1 cellular context compared by ENCODE assay signal in the genomic region with DNA sequence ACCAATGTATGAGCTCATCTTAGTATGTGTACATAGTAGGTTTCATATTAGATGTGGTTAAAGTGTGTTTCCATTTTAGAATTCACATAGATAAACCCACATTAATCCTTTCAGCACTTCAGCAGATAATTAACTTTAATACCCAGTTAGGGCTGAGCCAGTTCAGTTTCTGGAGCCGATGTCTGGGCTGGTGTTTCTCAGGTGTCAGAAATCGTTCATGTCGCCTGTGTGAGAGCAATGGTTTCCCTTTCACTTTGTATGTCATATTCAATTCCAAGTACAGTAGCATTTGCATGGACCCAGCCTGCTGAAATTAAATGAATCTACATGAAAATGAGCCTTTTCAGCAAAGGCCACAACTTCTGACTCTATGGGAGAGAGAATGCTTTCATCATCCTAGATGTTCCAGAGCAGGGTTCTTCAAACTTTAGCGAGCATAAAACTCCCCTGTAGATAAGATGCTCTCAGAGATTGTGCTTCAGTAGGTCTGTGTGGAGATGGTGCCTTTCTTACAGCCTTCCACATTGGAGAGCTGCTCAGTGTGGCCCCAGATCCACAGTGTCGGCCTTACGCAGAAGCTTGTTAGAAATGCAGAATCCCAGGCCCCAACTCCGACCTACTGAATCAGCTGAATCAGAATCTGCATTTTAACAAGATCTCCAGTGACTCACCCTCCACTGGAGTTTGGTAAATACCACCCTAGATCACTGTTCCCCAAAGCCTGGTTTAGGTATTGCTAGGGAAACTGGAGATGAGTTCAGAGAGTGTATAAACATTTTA.
TF ChIP-seq lines count a peak whose summit lies in the region.

No MANE protein-coding gene starts in this region.

TF ChIP-seq in WTC11, 78 proteins besides CTCF, POLR2A, EP300 and RAD21 (continued from another document):
- TF ChIP-seq, protein P1, sequence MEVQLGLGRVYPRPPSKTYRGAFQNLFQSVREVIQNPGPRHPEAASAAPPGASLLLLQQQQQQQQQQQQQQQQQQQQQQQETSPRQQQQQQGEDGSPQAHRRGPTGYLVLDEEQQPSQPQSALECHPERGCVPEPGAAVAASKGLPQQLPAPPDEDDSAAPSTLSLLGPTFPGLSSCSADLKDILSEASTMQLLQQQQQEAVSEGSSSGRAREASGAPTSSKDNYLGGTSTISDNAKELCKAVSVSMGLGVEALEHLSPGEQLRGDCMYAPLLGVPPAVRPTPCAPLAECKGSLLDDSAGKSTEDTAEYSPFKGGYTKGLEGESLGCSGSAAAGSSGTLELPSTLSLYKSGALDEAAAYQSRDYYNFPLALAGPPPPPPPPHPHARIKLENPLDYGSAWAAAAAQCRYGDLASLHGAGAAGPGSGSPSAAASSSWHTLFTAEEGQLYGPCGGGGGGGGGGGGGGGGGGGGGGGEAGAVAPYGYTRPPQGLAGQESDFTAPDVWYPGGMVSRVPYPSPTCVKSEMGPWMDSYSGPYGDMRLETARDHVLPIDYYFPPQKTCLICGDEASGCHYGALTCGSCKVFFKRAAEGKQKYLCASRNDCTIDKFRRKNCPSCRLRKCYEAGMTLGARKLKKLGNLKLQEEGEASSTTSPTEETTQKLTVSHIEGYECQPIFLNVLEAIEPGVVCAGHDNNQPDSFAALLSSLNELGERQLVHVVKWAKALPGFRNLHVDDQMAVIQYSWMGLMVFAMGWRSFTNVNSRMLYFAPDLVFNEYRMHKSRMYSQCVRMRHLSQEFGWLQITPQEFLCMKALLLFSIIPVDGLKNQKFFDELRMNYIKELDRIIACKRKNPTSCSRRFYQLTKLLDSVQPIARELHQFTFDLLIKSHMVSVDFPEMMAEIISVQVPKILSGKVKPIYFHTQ (CRISPR knock-in tag; IDR thresholded peaks at IDR 0.05), result no peak
- TF ChIP-seq, protein P2, sequence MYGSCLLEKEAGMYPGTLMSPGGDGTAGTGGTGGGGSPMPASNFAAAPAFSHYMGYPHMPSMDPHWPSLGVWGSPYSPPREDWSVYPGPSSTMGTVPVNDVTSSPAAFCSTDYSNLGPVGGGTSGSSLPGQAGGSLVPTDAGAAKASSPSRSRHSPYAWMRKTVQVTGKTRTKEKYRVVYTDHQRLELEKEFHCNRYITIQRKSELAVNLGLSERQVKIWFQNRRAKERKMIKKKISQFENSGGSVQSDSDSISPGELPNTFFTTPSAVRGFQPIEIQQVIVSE (CRISPR knock-in tag; IDR thresholded peaks at IDR 0.05; ENCODE audit: borderline replicate concordance), result no peak
- TF ChIP-seq, protein P3, sequence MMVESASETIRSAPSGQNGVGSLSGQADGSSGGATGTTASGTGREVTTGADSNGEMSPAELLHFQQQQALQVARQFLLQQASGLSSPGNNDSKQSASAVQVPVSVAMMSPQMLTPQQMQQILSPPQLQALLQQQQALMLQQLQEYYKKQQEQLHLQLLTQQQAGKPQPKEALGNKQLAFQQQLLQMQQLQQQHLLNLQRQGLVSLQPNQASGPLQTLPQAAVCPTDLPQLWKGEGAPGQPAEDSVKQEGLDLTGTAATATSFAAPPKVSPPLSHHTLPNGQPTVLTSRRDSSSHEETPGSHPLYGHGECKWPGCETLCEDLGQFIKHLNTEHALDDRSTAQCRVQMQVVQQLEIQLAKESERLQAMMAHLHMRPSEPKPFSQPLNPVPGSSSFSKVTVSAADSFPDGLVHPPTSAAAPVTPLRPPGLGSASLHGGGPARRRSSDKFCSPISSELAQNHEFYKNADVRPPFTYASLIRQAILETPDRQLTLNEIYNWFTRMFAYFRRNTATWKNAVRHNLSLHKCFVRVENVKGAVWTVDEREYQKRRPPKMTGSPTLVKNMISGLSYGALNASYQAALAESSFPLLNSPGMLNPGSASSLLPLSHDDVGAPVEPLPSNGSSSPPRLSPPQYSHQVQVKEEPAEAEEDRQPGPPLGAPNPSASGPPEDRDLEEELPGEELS (CRISPR knock-in tag; IDR thresholded peaks at IDR 0.05), result no peak
- TF ChIP-seq TCF7 (CRISPR knock-in tag; IDR thresholded peaks at IDR 0.05; ENCODE audit: low read depth), result no peak
- TF ChIP-seq, protein P4, sequence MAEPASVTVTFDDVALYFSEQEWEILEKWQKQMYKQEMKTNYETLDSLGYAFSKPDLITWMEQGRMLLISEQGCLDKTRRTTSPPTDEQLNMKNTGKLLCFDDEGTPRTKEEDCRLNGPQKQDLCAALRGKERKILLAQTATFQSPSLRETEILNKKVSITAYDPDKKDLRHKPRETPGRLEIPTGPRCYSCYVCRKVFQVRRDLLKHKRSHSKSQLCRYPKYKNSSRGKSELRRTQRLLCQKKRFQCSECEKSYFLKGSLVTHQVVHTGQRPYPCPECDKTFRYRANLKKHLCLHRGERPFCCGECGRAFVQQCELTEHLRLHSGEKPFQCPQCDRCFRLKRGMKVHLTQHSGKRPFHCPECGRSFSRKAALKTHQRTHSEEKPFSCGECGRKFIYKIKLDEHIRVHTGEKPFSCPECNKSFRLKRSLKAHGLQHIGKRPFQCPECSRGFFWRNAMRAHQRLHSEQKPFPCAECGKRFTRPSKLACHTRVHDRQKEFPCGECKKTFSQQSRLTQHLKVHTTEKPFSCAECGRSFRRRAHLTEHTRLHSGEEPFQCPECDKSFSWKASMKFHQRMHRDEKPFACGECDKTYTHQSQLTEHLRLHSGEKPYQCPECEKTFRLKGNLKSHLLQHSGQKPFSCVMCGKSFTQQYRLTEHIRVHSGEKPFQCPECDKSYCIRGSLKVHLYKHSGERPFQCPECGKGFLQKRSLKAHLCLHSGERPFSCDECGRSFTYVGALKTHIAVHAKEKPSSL (CRISPR knock-in tag; conservative IDR thresholded peaks at IDR 0.05), result no peak
- no peak for TF ChIP-seq NR3C1 (CRISPR knock-in tag; conservative IDR thresholded peaks at IDR 0.05; ENCODE audit: low read depth)
- no peak for TF ChIP-seq ETV6 (CRISPR knock-in tag; IDR thresholded peaks at IDR 0.05)
- no peak for TF ChIP-seq MXD4 (CRISPR knock-in tag; IDR thresholded peaks at IDR 0.05; ENCODE audit: borderline replicate concordance)
- TF ChIP-seq ZNF263 (CRISPR knock-in tag; IDR thresholded peaks at IDR 0.05; ENCODE audit: low read depth), result no peak
